ENCODE assay signal across 7 cellular contexts in genomic region chr10:129877773-129878371, GRCh38.
DNase-seq lines count a peak whose midpoint lies in the region; ATAC-seq, FAIRE-seq and TF ChIP-seq lines count a peak whose summit lies in the region.

No MANE protein-coding gene starts in this region.

- H3K4me1 ChIP-seq in adipocyte (ENCODE audit: control insufficient read depth, insufficient read depth, low read length) (peaks cover 5% of the 10 kb centered on the region), psoas muscle (peaks cover 13% of the 10 kb centered on the region)

- ATAC-seq in psoas muscle (peak in 3 of 4 donors; percentile 67 to 85 (median 83)), HG02840 (IDR thresholded peaks at IDR 0.05; ENCODE audit: low FRiP score, unreplicated experiment) (no peak)

- 65 to 71% (median 67%) methylated on average over 9 of the region's 9 CpGs for WGBS in psoas muscle, 3 donors

- H3K4me3 ChIP-seq in adipocyte (ENCODE audit: low read length) = no peak overlapping the region
- no peak overlapping the region for H3K4me3 ChIP-seq in psoas muscle

- no peak overlapping the region for H3K27ac ChIP-seq in psoas muscle
- H3K27ac ChIP-seq in caudate nucleus (ENCODE audit: low read depth, low read length) = no peak overlapping the region

- TF ChIP-seq CTCF in GM12874 (IDR thresholded peaks at IDR 0.05; ENCODE audit: insufficient read depth, low read depth, low read length) = peak; percentile 51
- TF ChIP-seq CTCF in psoas muscle (IDR thresholded peaks at IDR 0.05) = peak; percentile 55

- DNase-seq in NAMALWA (ENCODE audit: low spot score) (peak; percentile 67), adipocyte (ENCODE audit: low read depth) (peak; percentile 9), psoas muscle (peak in 1 of 2 donors; percentile 62), caudate nucleus (lab: John Stamatoyannopoulos, UW) (no peak), HTR-8/SVneo (ENCODE audit: insufficient read length, low spot score) (no peak)

- FAIRE-seq in HTR-8/SVneo (lab: Jason Lieb, UNC) = no peak

- H3K27me3 ChIP-seq in adipocyte (replicated peaks; ENCODE audit: control insufficient read depth, insufficient read depth, low read length) (no peaks in the 10 kb centered on the region), psoas muscle (ENCODE audit: insufficient read depth in 3 of 3, low read length in 2 of 3) (no peaks in the 10 kb centered on the region)

- no peak overlapping the region for H3K9ac ChIP-seq in adipocyte (ENCODE audit: low read length)

- intact Hi-C loops in psoas muscle (cut with DNase I) = loop anchor here in 1 of 2 donors (5.0 kb wide), 1 partner anchor 89 kb away; no protein-coding TSS in a partner anchor

- H3K9me3 ChIP-seq in adipocyte (ENCODE audit: control insufficient read depth, low read length) (no peaks in the 10 kb centered on the region), psoas muscle (no peaks in the 10 kb centered on the region)

- peaks cover 11% of the 10 kb centered on the region for H3K36me3 ChIP-seq in adipocyte (ENCODE audit: control insufficient read depth, insufficient read depth, low read length, severe bottlenecking)
- peaks cover 0 to 5% of the 10 kb centered on the region in 2 donors for H3K36me3 ChIP-seq in psoas muscle (ENCODE audit: insufficient read depth in 1 of 2, low read depth in 1 of 2)

Comparison
In these comparisons a context has a peak if more than half of its experiments do, and no peak if none do; other contexts are left out.
1. DNase-seq: peak in NAMALWA (single experiment) and adipocyte (single experiment); none in caudate nucleus (0 of 61) and HTR-8/SVneo (single experiment).